1 cellular context compared by ENCODE assay signal in genomic region chr10:132185601-132186487, GRCh38.
TF ChIP-seq lines count a peak whose summit lies in the region.

No MANE protein-coding gene starts in this region.

TF ChIP-seq in HepG2, 621 proteins besides CTCF, POLR2A, EP300 and RAD21 (continued from another document and continues in another):
- no peak for TF ChIP-seq ZNF605 (CRISPR knock-in tag; IDR thresholded peaks at IDR 0.05)
- TF ChIP-seq, protein P1, sequence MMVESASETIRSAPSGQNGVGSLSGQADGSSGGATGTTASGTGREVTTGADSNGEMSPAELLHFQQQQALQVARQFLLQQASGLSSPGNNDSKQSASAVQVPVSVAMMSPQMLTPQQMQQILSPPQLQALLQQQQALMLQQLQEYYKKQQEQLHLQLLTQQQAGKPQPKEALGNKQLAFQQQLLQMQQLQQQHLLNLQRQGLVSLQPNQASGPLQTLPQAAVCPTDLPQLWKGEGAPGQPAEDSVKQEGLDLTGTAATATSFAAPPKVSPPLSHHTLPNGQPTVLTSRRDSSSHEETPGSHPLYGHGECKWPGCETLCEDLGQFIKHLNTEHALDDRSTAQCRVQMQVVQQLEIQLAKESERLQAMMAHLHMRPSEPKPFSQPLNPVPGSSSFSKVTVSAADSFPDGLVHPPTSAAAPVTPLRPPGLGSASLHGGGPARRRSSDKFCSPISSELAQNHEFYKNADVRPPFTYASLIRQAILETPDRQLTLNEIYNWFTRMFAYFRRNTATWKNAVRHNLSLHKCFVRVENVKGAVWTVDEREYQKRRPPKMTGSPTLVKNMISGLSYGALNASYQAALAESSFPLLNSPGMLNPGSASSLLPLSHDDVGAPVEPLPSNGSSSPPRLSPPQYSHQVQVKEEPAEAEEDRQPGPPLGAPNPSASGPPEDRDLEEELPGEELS (CRISPR knock-in tag; IDR thresholded peaks at IDR 0.05): no peak
- TF ChIP-seq HNRNPUL1 (IDR thresholded peaks at IDR 0.05; ENCODE audit: low read depth, low read length): no peak
- no peak for TF ChIP-seq TOPORS (CRISPR knock-in tag; IDR thresholded peaks at IDR 0.05)
- TF ChIP-seq FOXA1 (IDR thresholded peaks at IDR 0.05): no peak
- no peak for TF ChIP-seq FOXA1 (CRISPR knock-in tag; IDR thresholded peaks at IDR 0.05)
- no peak for TF ChIP-seq ZNF121 (CRISPR knock-in tag; IDR thresholded peaks at IDR 0.05)
- TF ChIP-seq ZUFSP (CRISPR knock-in tag; IDR thresholded peaks at IDR 0.05; ENCODE audit: borderline replicate concordance): no peak
- no peak for TF ChIP-seq ZNF512 (CRISPR knock-in tag; IDR thresholded peaks at IDR 0.05)
- no peak for TF ChIP-seq CHD2 (IDR thresholded peaks at IDR 0.05; ENCODE audit: low read depth, low read length)
- no peak for TF ChIP-seq ZSCAN12 (CRISPR knock-in tag; IDR thresholded peaks at IDR 0.05)
- no peak for TF ChIP-seq GTF2F1 (IDR thresholded peaks at IDR 0.05; ENCODE audit: low read length)
- TF ChIP-seq DZIP1 (CRISPR knock-in tag; IDR thresholded peaks at IDR 0.05): no peak
- no peak for TF ChIP-seq TARDBP (CRISPR knock-in tag; IDR thresholded peaks at IDR 0.05)
- TF ChIP-seq RXRB (CRISPR knock-in tag; IDR thresholded peaks at IDR 0.05; ENCODE audit: borderline replicate concordance): no peak
- 0 out of 2 replicates have a peak, but pooled peaks have one; percentile 68 for TF ChIP-seq MXD3 (CRISPR knock-in tag; IDR thresholded peaks at IDR 0.05)
- TF ChIP-seq, protein P2, sequence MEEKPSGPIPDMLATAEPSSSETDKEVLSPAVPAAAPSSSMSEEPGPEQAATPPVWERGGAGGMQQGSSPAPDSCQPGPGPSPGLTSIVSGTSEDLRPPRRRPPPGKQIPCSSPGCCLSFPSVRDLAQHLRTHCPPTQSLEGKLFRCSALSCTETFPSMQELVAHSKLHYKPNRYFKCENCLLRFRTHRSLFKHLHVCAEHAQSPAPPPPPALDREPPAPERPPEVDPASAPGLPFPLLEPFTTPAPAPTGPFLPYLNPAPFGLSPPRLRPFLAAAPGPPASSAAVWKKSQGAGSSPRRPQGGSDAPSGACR (CRISPR knock-in tag; IDR thresholded peaks at IDR 0.05): no peak
- no peak for TF ChIP-seq GMEB1 (CRISPR knock-in tag; IDR thresholded peaks at IDR 0.05; ENCODE audit: borderline replicate concordance)
- TF ChIP-seq STAG1 (CRISPR knock-in tag; IDR thresholded peaks at IDR 0.05): no peak
- TF ChIP-seq NR1H2 (CRISPR knock-in tag; IDR thresholded peaks at IDR 0.05; ENCODE audit: borderline replicate concordance, low read depth): no peak
- TF ChIP-seq, protein P3, sequence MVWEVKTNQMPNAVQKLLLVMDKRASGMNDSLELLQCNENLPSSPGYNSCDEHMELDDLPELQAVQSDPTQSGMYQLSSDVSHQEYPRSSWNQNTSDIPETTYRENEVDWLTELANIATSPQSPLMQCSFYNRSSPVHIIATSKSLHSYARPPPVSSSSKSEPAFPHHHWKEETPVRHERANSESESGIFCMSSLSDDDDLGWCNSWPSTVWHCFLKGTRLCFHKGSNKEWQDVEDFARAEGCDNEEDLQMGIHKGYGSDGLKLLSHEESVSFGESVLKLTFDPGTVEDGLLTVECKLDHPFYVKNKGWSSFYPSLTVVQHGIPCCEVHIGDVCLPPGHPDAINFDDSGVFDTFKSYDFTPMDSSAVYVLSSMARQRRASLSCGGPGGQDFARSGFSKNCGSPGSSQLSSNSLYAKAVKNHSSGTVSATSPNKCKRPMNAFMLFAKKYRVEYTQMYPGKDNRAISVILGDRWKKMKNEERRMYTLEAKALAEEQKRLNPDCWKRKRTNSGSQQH (CRISPR knock-in tag; IDR thresholded peaks at IDR 0.05; ENCODE audit: low read depth): 0 out of 2 replicates have a peak, but pooled peaks have one; percentile 43
- no peak for TF ChIP-seq MAF1 (CRISPR knock-in tag; IDR thresholded peaks at IDR 0.05; ENCODE audit: borderline replicate concordance)
- no peak for TF ChIP-seq SRSF1 (optimal IDR thresholded peaks at IDR 0.05; ENCODE audit: low read depth, low read length)
- TF ChIP-seq HOXA7 (CRISPR knock-in tag; IDR thresholded peaks at IDR 0.05): no peak
- peak; percentile 53; the same call in 1 of the 2 replicates for TF ChIP-seq MEIS2 (CRISPR knock-in tag; IDR thresholded peaks at IDR 0.05)
- no peak for TF ChIP-seq ZNF562 (CRISPR knock-in tag; IDR thresholded peaks at IDR 0.05; ENCODE audit: borderline replicate concordance)
- no peak for TF ChIP-seq SRF (IDR thresholded peaks at IDR 0.05; ENCODE audit: low read depth, low read length)
- no peak for TF ChIP-seq TFAP4 (IDR thresholded peaks at IDR 0.05; ENCODE audit: borderline replicate concordance, low read depth)
- peak; percentile 46; the same call in 1 of the 2 replicates for TF ChIP-seq EHMT2 (IDR thresholded peaks at IDR 0.05; ENCODE audit: borderline replicate concordance, low read depth, low read length)
- TF ChIP-seq NFIC (IDR thresholded peaks at IDR 0.05; ENCODE audit: low read length): no peak
- TF ChIP-seq, protein P4, sequence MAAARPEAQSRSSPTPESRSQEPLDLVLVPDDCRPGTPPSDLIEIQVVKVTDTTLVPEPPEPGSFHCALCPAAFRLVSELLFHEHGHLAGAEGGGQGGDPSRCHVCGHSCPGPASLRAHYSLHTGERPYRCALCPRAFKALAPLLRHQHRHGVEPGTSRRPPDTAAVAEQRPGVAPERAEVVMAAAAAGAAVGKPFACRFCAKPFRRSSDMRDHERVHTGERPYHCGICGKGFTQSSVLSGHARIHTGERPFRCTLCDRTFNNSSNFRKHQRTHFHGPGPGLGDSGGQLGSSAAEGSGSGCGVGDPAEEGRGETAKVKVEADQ (CRISPR knock-in tag; IDR thresholded peaks at IDR 0.05; ENCODE audit: borderline replicate concordance): no peak
- no peak for TF ChIP-seq ZNF83 (CRISPR knock-in tag; IDR thresholded peaks at IDR 0.05; ENCODE audit: borderline replicate concordance)
- no peak for TF ChIP-seq KLF11 (CRISPR knock-in tag; IDR thresholded peaks at IDR 0.05)
- TF ChIP-seq NFAT5 (CRISPR knock-in tag; IDR thresholded peaks at IDR 0.05): 0 out of 2 replicates have a peak, but pooled peaks have one; percentile 56
- TF ChIP-seq MED13 (CRISPR knock-in tag; IDR thresholded peaks at IDR 0.05): 0 out of 2 replicates have a peak, but pooled peaks have one; percentile 33
- TF ChIP-seq ZNF768 (CRISPR knock-in tag; IDR thresholded peaks at IDR 0.05): peak; percentile 52; the same call in 1 of the 2 replicates
- no peak for TF ChIP-seq MIER3 (CRISPR knock-in tag; IDR thresholded peaks at IDR 0.05; ENCODE audit: borderline replicate concordance)
- no peak for TF ChIP-seq NFE2 (CRISPR knock-in tag; IDR thresholded peaks at IDR 0.05)
- TF ChIP-seq ZNF225 (CRISPR knock-in tag; IDR thresholded peaks at IDR 0.05): no peak
- 0 out of 2 replicates have a peak, but pooled peaks have one; percentile 30 for TF ChIP-seq ARNT2 (CRISPR knock-in tag; IDR thresholded peaks at IDR 0.05; ENCODE audit: low read depth)
- TF ChIP-seq ZNF430 (CRISPR knock-in tag; IDR thresholded peaks at IDR 0.05): no peak
- 0 out of 2 replicates have a peak, but pooled peaks have one; percentile 17 for TF ChIP-seq RARA (CRISPR knock-in tag; IDR thresholded peaks at IDR 0.05)
- no peak for TF ChIP-seq AGO1 (IDR thresholded peaks at IDR 0.05; ENCODE audit: low read depth, low read length, poor library complexity, severe bottlenecking)
- no peak for TF ChIP-seq ARHGAP35 (CRISPR knock-in tag; IDR thresholded peaks at IDR 0.05; ENCODE audit: borderline replicate concordance)
- no peak for TF ChIP-seq ZNF652 (CRISPR knock-in tag; IDR thresholded peaks at IDR 0.05; ENCODE audit: borderline replicate concordance, low read depth)
